ENCODE assay signal across 8 cellular contexts in the genomic region with DNA sequence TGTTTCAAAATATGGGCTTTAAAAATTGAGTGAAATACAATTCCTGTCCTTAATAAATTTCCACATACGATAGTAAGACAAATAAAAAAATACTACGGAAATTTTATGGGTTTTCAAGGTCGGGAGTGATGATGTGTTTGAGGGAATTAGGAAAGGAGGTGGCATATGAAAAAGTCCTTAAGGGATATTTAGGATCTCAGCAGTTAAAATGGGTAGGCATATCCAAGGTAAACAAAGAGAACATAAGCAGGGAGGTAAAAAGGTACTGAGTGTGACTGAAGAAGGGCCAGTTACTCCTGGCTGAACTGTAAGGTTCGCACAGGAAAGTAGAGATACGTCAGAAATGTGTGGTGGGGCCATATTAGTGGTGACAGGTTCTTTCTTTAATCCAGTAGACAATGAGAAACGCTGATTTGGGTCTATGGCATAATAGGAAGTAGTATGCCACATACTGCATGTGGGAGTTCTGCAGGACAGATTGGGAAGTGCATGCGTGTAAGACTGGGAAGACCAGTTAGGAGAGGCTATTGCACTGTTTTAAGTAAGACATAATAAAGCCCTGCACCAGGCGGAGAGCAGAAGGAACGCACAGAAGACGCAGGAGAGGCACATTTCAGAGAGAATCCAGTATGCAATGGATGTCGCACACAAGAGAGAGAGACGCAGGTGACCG. TPM values are rescaled to one million over a fixed set of nuclear protein-coding genes. Genes with fewer than 3 reads are reported as not detected.
DNase-seq lines count a peak whose midpoint lies in the region; ATAC-seq and TF ChIP-seq lines count a peak whose summit lies in the region.

No MANE protein-coding gene starts in this region.

- ATAC-seq in GM18909 (IDR thresholded peaks at IDR 0.05; ENCODE audit: poor library complexity, unreplicated experiment): peak; percentile 1
- no peak for ATAC-seq in natural killer cell treated with Interleukin-12 subunit alpha and Interleukin-12 subunit beta and Interleukin-15 and Interleukin-18, amount 100 ng/mL, for 72 hours

- intact Hi-C loops in uterus (cut with DNase I; ENCODE audit: low total_unique reads): loop anchor here (5.0 kb wide), 1 partner anchor 649 kb away; a partner anchor contains a TSS

- H3K4me1 Mint-ChIP-seq in natural killer cell treated with Interleukin-12 subunit alpha and Interleukin-12 subunit beta and Interleukin-15 and Interleukin-18, amount 100 ng/mL, for 72 hours (ENCODE audit: low read depth in 2 of 2): peaks cover 16 to 18% of the 10 kb centered on the region in 2 donors

- H3K27ac ChIP-seq in SJCRH30: peak overlapping the region; percentile 20; the same call in 1 of the 2 replicates
- peak overlapping the region; percentile 73 to 77 for H3K27ac ChIP-seq in uterus

- no peaks in the 10 kb centered on the region for H3K27me3 Mint-ChIP-seq in natural killer cell treated with Interleukin-12 subunit alpha and Interleukin-12 subunit beta and Interleukin-15 and Interleukin-18, amount 100 ng/mL, for 72 hours

- no peak overlapping the region for H3K4me3 Mint-ChIP-seq in natural killer cell treated with Interleukin-12 subunit alpha and Interleukin-12 subunit beta and Interleukin-15 and Interleukin-18, amount 100 ng/mL, for 72 hours

- H3K9me3 Mint-ChIP-seq in natural killer cell treated with Interleukin-12 subunit alpha and Interleukin-12 subunit beta and Interleukin-15 and Interleukin-18, amount 100 ng/mL, for 72 hours: no peaks in the 10 kb centered on the region

- no peaks in the 10 kb centered on the region for H3K27me3 ChIP-seq in SJCRH30
- H3K27me3 ChIP-seq in uterus: no peaks in the 10 kb centered on the region

- no peak for TF ChIP-seq POLR2A in uterus (IDR thresholded peaks at IDR 0.05)

- DNase-seq in AG20443 (ENCODE audit: low spot score): peak; percentile 68
- peak; percentile 85 for DNase-seq in LHCN-M2 (ENCODE audit: low read depth)
- peak; percentile 51 to 74 for DNase-seq in SJCRH30
- DNase-seq in epithelial cell of esophagus (ENCODE audit: low read depth): peak; percentile 90
- peak; percentile 25 for DNase-seq in middle frontal gyrus (ENCODE audit: extremely low spot score, low spot score)
- DNase-seq in uterus: peak in 1 of 2 donors; percentile 33
- no peak for DNase-seq in natural killer cell treated with Interleukin-12 subunit alpha and Interleukin-12 subunit beta and Interleukin-15 and Interleukin-18, amount 100 ng/mL, for 72 hours (ENCODE audit: low spot score)

- TF ChIP-seq CTCF in epithelial cell of esophagus (IDR thresholded peaks at IDR 0.05; ENCODE audit: insufficient read depth, low read depth, low read length, missing control alignments) (peak; percentile 69), uterus (IDR thresholded peaks at IDR 0.05) (peak in 3 of 4 experiments; percentile 9 to 54 (median 16))

- peak overlapping the region; percentile 84 for H3K4me3 ChIP-seq in SJCRH30
- H3K4me3 ChIP-seq in epithelial cell of esophagus (ENCODE audit: low read length): peak overlapping the region; percentile 89
- peak overlapping the region; percentile 71 to 100 for H3K4me3 ChIP-seq in uterus

- H3K36me3 Mint-ChIP-seq in natural killer cell treated with Interleukin-12 subunit alpha and Interleukin-12 subunit beta and Interleukin-15 and Interleukin-18, amount 100 ng/mL, for 72 hours: no peaks in the 10 kb centered on the region

- H3K9me3 ChIP-seq in SJCRH30 (replicated peaks): no peaks in the 10 kb centered on the region
- no peaks in the 10 kb centered on the region for H3K9me3 ChIP-seq in uterus

- H3K4me1 ChIP-seq in SJCRH30: no peaks in the 10 kb centered on the region; the same call in 1 of the 2 replicates
- peaks cover 0 to 7% of the 10 kb centered on the region in 2 donors for H3K4me1 ChIP-seq in uterus

- no peak overlapping the region for H3K27ac Mint-ChIP-seq in natural killer cell treated with Interleukin-12 subunit alpha and Interleukin-12 subunit beta and Interleukin-15 and Interleukin-18, amount 100 ng/mL, for 72 hours

- H3K36me3 ChIP-seq in SJCRH30: peaks cover 2% of the 10 kb centered on the region; the same call in 1 of the 2 replicates
- H3K36me3 ChIP-seq in uterus: no peaks in the 10 kb centered on the region

RNA-seq across cellular contexts. Expression of a gene that starts 0.9 kb away (rescaled TPM):
- total RNA-seq in LHCN-M2 (2014; rRNA removed) (51.3 and 77.3 TPM in 2 replicates), uterus (100 to 1,000 TPM in 1 of 4 donors, 10 to 100 TPM in 1, 1 to 10 TPM in 2; 3.3 to 132 (median 14.1) TPM)
- polyA plus RNA-seq in LHCN-M2 (2012): 26.9 TPM
- 85.6 and 93.6 TPM in 2 replicates for total RNA-seq in SJCRH30 (2014; rRNA removed; shearing (Covaris generic))
- 100 to 1,000 TPM in 1 of 2 donors, 10 to 100 TPM in 1; 78.5 to 110 TPM for total RNA-seq in natural killer cell treated with Interleukin-12 subunit alpha and Interleukin-12 subunit beta and Interleukin-15 and Interleukin-18, amount 100 ng/mL, for 72 hours
